ENCODE assay signal across 16 cellular contexts in the genomic region with DNA sequence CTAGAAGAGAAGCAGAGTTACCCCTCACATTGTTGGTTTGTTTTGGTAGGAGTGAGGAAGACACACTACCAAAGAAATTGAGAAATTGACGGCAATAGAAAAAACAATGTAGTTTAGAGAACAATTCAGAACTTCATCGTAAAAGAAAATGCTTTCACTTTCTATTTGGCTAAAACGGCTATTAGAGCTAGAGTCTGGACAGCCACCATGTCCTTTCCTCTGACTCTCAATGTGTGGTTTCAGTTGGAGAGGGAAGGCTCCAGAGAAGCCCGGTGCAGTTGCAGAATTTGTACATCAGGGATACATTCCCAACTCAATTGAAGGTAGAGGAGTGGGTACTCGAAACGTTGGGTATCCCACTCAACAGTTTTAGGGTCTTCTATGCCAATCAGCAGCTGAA.
DNase-seq lines count a peak whose midpoint lies in the region; ATAC-seq and TF ChIP-seq lines count a peak whose summit lies in the region.
"Had no signal": no experiment of that assay in that cellular context is flagged by ENCODE, and none has a peak within 500 bp of the region (broad histone marks: within the 10 kb centered on the region; RNA-seq: fewer than 3 reads in every experiment).

No MANE protein-coding gene starts in this region.

- CTCF ChIA-PET in Panc1 (lab: Charles Lee), result no interaction called here

- H3K36me3 ChIP-seq in DND-41 (ENCODE audit: insufficient read depth, low read length), result no peaks in the 10 kb centered on the region
- no peaks in the 10 kb centered on the region for H3K36me3 ChIP-seq in Panc1 (ENCODE audit: control insufficient read depth, insufficient read depth, low read length)
- H3K36me3 ChIP-seq: ascending aorta, pancreas had no signal

- H3K27me3 ChIP-seq in DND-41 (ENCODE audit: insufficient read depth, low read length, poor library complexity) (no peaks in the 10 kb centered on the region), Panc1 (ENCODE audit: control insufficient read depth, insufficient read depth, low read length) (no peaks in the 10 kb centered on the region)
- H3K27me3 ChIP-seq: ascending aorta, pancreas had no signal

- DNase-seq in DND-41 (no peak), Panc1 (ENCODE audit: low read depth, low spot score) (no peak), myocyte (ENCODE audit: low read depth) (peak; percentile 0), GDM1 (lab: John Stamatoyannopoulos, UW) (no peak), HK-2 (ENCODE audit: unreplicated experiment) (no peak), GM10266 (ENCODE audit: extremely low spot score) (no peak)
- DNase-seq: hypothalamus; NCI-H446 treated with DMSO at 0.1 percent for 48 hours; pancreas; stimulated activated naive B cell treated with anti-CD40 and anti-IgM and Interleukin-4, amounts not matched to agents 10 μg/mL and 1 μg/mL and 100 μg/mL, for 72 hours had no signal

- ATAC-seq in DND-41 (ENCODE audit: insufficient read depth, low read depth) (peak; percentile 24; the same call in 1 of the 3 replicates), HG03354 (IDR thresholded peaks at IDR 0.05; ENCODE audit: poor library complexity, severe bottlenecking, unreplicated experiment) (peak; percentile 74), Panc1 (no peak), GM21390 (IDR thresholded peaks at IDR 0.05; ENCODE audit: unreplicated experiment) (no peak)
- ATAC-seq: activated CD4-positive, CD25-positive, alpha-beta regulatory T cell treated with anti-CD3 and anti-CD28 coated beads, Interleukin-2, amount 50 U/mL, for 24 hours; HCT116; SK-N-SH treated with all-trans-retinoic acid at 6 μM for 48 hours; stimulated activated naive B cell treated with anti-CD40 and anti-IgM and Interleukin-4, amounts not matched to agents 10 μg/mL and 1 μg/mL and 100 μg/mL, for 72 hours had no signal

- H3K4me1 ChIP-seq in DND-41 (ENCODE audit: insufficient read depth, low read length) (no peaks in the 10 kb centered on the region), Panc1 (ENCODE audit: control insufficient read depth, insufficient read depth, low read length) (no peaks in the 10 kb centered on the region)
- H3K4me1 ChIP-seq: ascending aorta, pancreas had no signal

- no peak overlapping the region for H3K27ac ChIP-seq in DND-41 (ENCODE audit: low read length)
- H3K27ac ChIP-seq in Panc1 (ENCODE audit: low read length), result no peak overlapping the region
- H3K27ac ChIP-seq: ascending aorta, pancreas had no signal

- in situ Hi-C loops in Panc1 (cut with HindIII; ENCODE audit: low pct_unique_long_range_greater_than_20kb, low sequenced_read_pairs), result no loop called here

- POLR2A ChIA-PET in Panc1 (lab: Charles Lee), result no interaction called here

- no TSS peak for BruUV-seq in Panc1 (replicated peaks; lab: Mats Ljungman, UMichigan)

- no peaks in the 10 kb centered on the region for H3K9me3 ChIP-seq in DND-41 (ENCODE audit: insufficient read depth, low read length, severe bottlenecking)
- H3K9me3 ChIP-seq in Panc1 (ENCODE audit: control insufficient read depth, insufficient read depth, low read depth, low read length), result no peaks in the 10 kb centered on the region
- H3K9me3 ChIP-seq: ascending aorta, pancreas had no signal

- no peak overlapping the region for H2AFZ ChIP-seq in DND-41 (ENCODE audit: low read depth, low read length)

- H4K20me1 ChIP-seq in DND-41 (ENCODE audit: insufficient read depth, low read length), result no peaks in the 10 kb centered on the region

- TF ChIP-seq CTCF in DND-41 (IDR thresholded peaks at IDR 0.05; ENCODE audit: borderline replicate concordance, extremely low read depth, low read length, poor library complexity, severe bottlenecking) (no peak), Panc1 (IDR thresholded peaks at IDR 0.05) (no peak), GM10266 (IDR thresholded peaks at IDR 0.05; ENCODE audit: control insufficient read depth, insufficient read depth, low read depth, missing control alignments) (no peak)

- intact Hi-C loops in Panc1 (cut with micrococcal nuclease; ENCODE audit: unreplicated experiment), result no loop called here

- no peaks in the 10 kb centered on the region for H3K79me2 ChIP-seq in DND-41 (ENCODE audit: insufficient read depth, low read length)

- H3K4me3 ChIP-seq in DND-41 (ENCODE audit: low read depth in 1 of 2, low read length in 2 of 2) (no peak overlapping the region), Panc1 (ENCODE audit: low read depth in 2 of 2, low read length in 2 of 2) (peak overlapping the region; percentile 16 to 36; a peak in 3 of 4 replicates)
- H3K4me3 ChIP-seq: pancreas had no signal

- H3K4me2 ChIP-seq in DND-41 (ENCODE audit: insufficient read depth, low read length), result no peak overlapping the region

- no peak overlapping the region for H3K9ac ChIP-seq in DND-41 (ENCODE audit: low read depth, low read length)

Comparison
In these comparisons a context has a peak if more than half of its experiments do, and no peak if none do; other contexts are left out.
1. ATAC-seq: peak in DND-41 (single experiment) and HG03354 (single experiment); none in Panc1 (single experiment) and GM21390 (single experiment).
2. H3K4me3 ChIP-seq: peak in Panc1 (2 of 2); none in DND-41 (0 of 2).